9 cellular contexts compared by ENCODE assay signal in genomic region chr6:5132741-5133140, GRCh38. TPM values are rescaled to one million over a fixed set of nuclear protein-coding genes. Genes with fewer than 3 reads are reported as not detected.
A peak's percentile ranks its signal among the peaks of the same experiment; 100 is the strongest.
DNase-seq lines count a peak whose midpoint lies in the region; ATAC-seq, FAIRE-seq and TF ChIP-seq lines count a peak whose summit lies in the region.
"Had no signal": no experiment of that assay in that cellular context is flagged by ENCODE, and none has a peak within 500 bp of the region (broad histone marks: within the 10 kb centered on the region; RNA-seq: fewer than 3 reads in every experiment).

No MANE protein-coding gene starts in this region.

- H3K27ac Mint-ChIP-seq in activated naive CD8-positive, alpha-beta T cell treated with anti-CD3 and anti-CD28 coated beads, Interleukin-2, amount 50 U/mL, for 24 hours = no peak overlapping the region

- peaks cover 2% of the 10 kb centered on the region for H3K4me1 Mint-ChIP-seq in activated naive CD8-positive, alpha-beta T cell treated with anti-CD3 and anti-CD28 coated beads, Interleukin-2, amount 50 U/mL, for 24 hours

- H3K36me3 ChIP-seq in iPS-18a (ENCODE audit: control insufficient read depth, low read depth, low read length) (no peaks in the 10 kb centered on the region), testis (ENCODE audit: low read depth, missing control alignments) (no peaks in the 10 kb centered on the region)

- no peak for TF ChIP-seq POLR2A in testis (IDR thresholded peaks at IDR 0.05)

- H3K9me3 Mint-ChIP-seq in activated naive CD8-positive, alpha-beta T cell treated with anti-CD3 and anti-CD28 coated beads, Interleukin-2, amount 50 U/mL, for 24 hours = no peaks in the 10 kb centered on the region

- no peak overlapping the region for H3K4me3 Mint-ChIP-seq in activated naive CD8-positive, alpha-beta T cell treated with anti-CD3 and anti-CD28 coated beads, Interleukin-2, amount 50 U/mL, for 24 hours

- 23 to 43% methylated on average over 8 of the region's 8 CpGs for WGBS in testis, 2 donors

- peak overlapping the region; percentile 12 for H3K9ac ChIP-seq in iPS-18a (ENCODE audit: low read length)

- intact Hi-C loops in testis (cut with DNase I; ENCODE audit: low total_unique reads) = no loop called here

- DNase-seq in GM18507 (ENCODE audit: extremely low spot score, insufficient read length, low read depth) (no peak), testis (peak; percentile 81), NCI-H2171 (lab: John Stamatoyannopoulos, UW) (no peak), HTR-8/SVneo (ENCODE audit: insufficient read length, low spot score) (no peak), DMS53 treated with DMSO at 0.1 percent for 48 hours (lab: John Stamatoyannopoulos, UW; ENCODE audit: unreplicated experiment) (no peak)
- DNase-seq in activated naive CD8-positive, alpha-beta T cell treated with anti-CD3 and anti-CD28 coated beads, Interleukin-2, amount 50 U/mL, for 24 hours = no peak

- H3K27me3 Mint-ChIP-seq in activated naive CD8-positive, alpha-beta T cell treated with anti-CD3 and anti-CD28 coated beads, Interleukin-2, amount 50 U/mL, for 24 hours = no peaks in the 10 kb centered on the region

- TF ChIP-seq CTCF in testis (IDR thresholded peaks at IDR 0.05) = no peak

- H3K4me1 ChIP-seq in iPS-18a (ENCODE audit: control insufficient read depth, low read depth, low read length) (peaks cover 39% of the 10 kb centered on the region), testis (peaks cover 5% of the 10 kb centered on the region)

- H3K4me3 ChIP-seq in iPS-18a (ENCODE audit: low read length) (peak overlapping the region; percentile 42), testis (no peak overlapping the region)

- no peaks in the 10 kb centered on the region for H3K9me3 ChIP-seq in iPS-18a (ENCODE audit: control insufficient read depth, low read depth, low read length)
- H3K9me3 ChIP-seq in testis = no peaks in the 10 kb centered on the region

- peaks cover 3% of the 10 kb centered on the region for H3K36me3 Mint-ChIP-seq in activated naive CD8-positive, alpha-beta T cell treated with anti-CD3 and anti-CD28 coated beads, Interleukin-2, amount 50 U/mL, for 24 hours (ENCODE audit: low read depth)

- H3K27ac ChIP-seq in iPS-18a (ENCODE audit: low read length) = peak overlapping the region; percentile 78
- H3K27ac ChIP-seq in testis = peak overlapping the region in 1 of 2 donors; percentile 26

- peak; percentile 89 for ATAC-seq in HG02870 (IDR thresholded peaks at IDR 0.05; ENCODE audit: unreplicated experiment)
- ATAC-seq in activated naive CD8-positive, alpha-beta T cell treated with anti-CD3 and anti-CD28 coated beads, Interleukin-2, amount 50 U/mL, for 24 hours = peak; percentile 24

- H3K27me3 ChIP-seq in iPS-18a (ENCODE audit: control insufficient read depth, insufficient read depth, low read length) = no peaks in the 10 kb centered on the region
- no peaks in the 10 kb centered on the region for H3K27me3 ChIP-seq in testis

- FAIRE-seq in GM18507 (lab: Jason Lieb, UNC) (peak; percentile 78), HTR-8/SVneo (lab: Jason Lieb, UNC) (no peak)
- FAIRE-seq: keratinocyte had no signal

RNA-seq across cellular contexts. Expression of gene PPP1R3G, which starts 47.6 kb away (rescaled TPM):
- total RNA-seq in testis = 1 to 10 TPM in 1 of 2 donors, under 1 TPM in 1; 0.93 to 1.3 TPM
- polyA plus RNA-seq in testis (ENCODE audit: insufficient read depth, low read depth, low replicate concordance) = 0.55 TPM
